9 cellular contexts compared by ENCODE assay signal in genomic region chr3:50436063-50436674, GRCh38.
DNase-seq lines count a peak whose midpoint lies in the region; FAIRE-seq and TF ChIP-seq lines count a peak whose summit lies in the region.
"Had no signal": no experiment of that assay in that cellular context is flagged by ENCODE, and none has a peak within 500 bp of the region (broad histone marks: within the 10 kb centered on the region; RNA-seq: fewer than 3 reads in every experiment).

No MANE protein-coding gene starts in this region.

- no peak overlapping the region for H3K4me3 Mint-ChIP-seq in T-helper 2 cell treated with Interferon-gamma antibody and Interleukin-4, amounts not matched to agents 5 μg/mL and 100 μg/mL, for 36 hours
- no peak overlapping the region for H3K4me3 Mint-ChIP-seq in astrocyte (ENCODE audit: unreplicated experiment)

- H3K79me2 ChIP-seq in astrocyte (ENCODE audit: insufficient read depth, low read length) = no peaks in the 10 kb centered on the region

- no peak overlapping the region for H3K4me2 ChIP-seq in astrocyte (ENCODE audit: low read length)

- no peaks in the 10 kb centered on the region for H3K9me3 Mint-ChIP-seq in T-helper 2 cell treated with Interferon-gamma antibody and Interleukin-4, amounts not matched to agents 5 μg/mL and 100 μg/mL, for 36 hours
- no peaks in the 10 kb centered on the region for H3K9me3 Mint-ChIP-seq in astrocyte (ENCODE audit: unreplicated experiment)

- TF ChIP-seq CTCF in GM06990 (IDR thresholded peaks at IDR 0.05; ENCODE audit: insufficient read depth, low read length, poor library complexity, severe bottlenecking) = peak; percentile 84
- peak; percentile 71 for TF ChIP-seq CTCF in astrocyte (IDR thresholded peaks at IDR 0.05; ENCODE audit: insufficient read depth, low read depth, low read length)

- H4K20me1 ChIP-seq in astrocyte (ENCODE audit: insufficient read depth, low read length) = no peaks in the 10 kb centered on the region

- H3K27me3 ChIP-seq in GM06990 (replicated peaks; ENCODE audit: control insufficient read depth, insufficient read depth, low read length) (no peaks in the 10 kb centered on the region; the same call in none of the 2 replicates), astrocyte (ENCODE audit: insufficient read depth, low read length) (peaks cover 7% of the 10 kb centered on the region)

- H3K4me3 ChIP-seq in GM06990 (replicated peaks; ENCODE audit: low read depth, low read length) = no peak overlapping the region
- no peak overlapping the region for H3K4me3 ChIP-seq in astrocyte (ENCODE audit: insufficient read depth, low read depth, low read length)

- H3K36me3 Mint-ChIP-seq in T-helper 2 cell treated with Interferon-gamma antibody and Interleukin-4, amounts not matched to agents 5 μg/mL and 100 μg/mL, for 36 hours (ENCODE audit: low read depth) = no peaks in the 10 kb centered on the region
- H3K36me3 Mint-ChIP-seq in astrocyte (ENCODE audit: low read depth, unreplicated experiment) = no peaks in the 10 kb centered on the region

- no peak for FAIRE-seq in astrocyte (lab: Jason Lieb, UNC)
- FAIRE-seq: endometrium had no signal

- H3K27ac Mint-ChIP-seq in T-helper 2 cell treated with Interferon-gamma antibody and Interleukin-4, amounts not matched to agents 5 μg/mL and 100 μg/mL, for 36 hours = no peak overlapping the region
- no peak overlapping the region for H3K27ac Mint-ChIP-seq in astrocyte (ENCODE audit: unreplicated experiment)

- peaks cover 5% of the 10 kb centered on the region for H3K4me1 Mint-ChIP-seq in T-helper 2 cell treated with Interferon-gamma antibody and Interleukin-4, amounts not matched to agents 5 μg/mL and 100 μg/mL, for 36 hours (ENCODE audit: low read depth)
- no peaks in the 10 kb centered on the region for H3K4me1 Mint-ChIP-seq in astrocyte (ENCODE audit: low read depth, unreplicated experiment)

- no peak overlapping the region for H3K9ac ChIP-seq in astrocyte (ENCODE audit: low read length)

- DNase-seq in GM06990 (ENCODE audit: extremely low read depth, insufficient read length) (peak; percentile 50), HuH-7 (ENCODE audit: low spot score) (peak; percentile 80), astrocyte (ENCODE audit: low read depth) (no peak), iPS-NIHi11 (ENCODE audit: low spot score) (peak; percentile 93), dedifferentiated amniotic fluid mesenchymal stem cell (ENCODE audit: extremely low spot score) (no peak), NCI-H774 (lab: John Stamatoyannopoulos, UW) (no peak)
- DNase-seq in T-helper 2 cell treated with Interferon-gamma antibody and Interleukin-4, amounts not matched to agents 5 μg/mL and 100 μg/mL, for 36 hours (ENCODE audit: low spot score) = peak; percentile 64
- peak; percentile 17 to 58 for DNase-seq in stimulated activated CD4-positive, alpha-beta T cell treated with anti-CD3 and anti-CD28 coated beads, Interleukin-1b, Interleukin-23, amount 100 ng/mL, for 1 hour (ENCODE audit: low read depth in 2 of 2)

- no peaks in the 10 kb centered on the region for H3K4me1 ChIP-seq in astrocyte (ENCODE audit: insufficient read depth, low read length)

- H2AFZ ChIP-seq in astrocyte (ENCODE audit: low read depth, low read length) = no peak overlapping the region

- H3K27me3 Mint-ChIP-seq in T-helper 2 cell treated with Interferon-gamma antibody and Interleukin-4, amounts not matched to agents 5 μg/mL and 100 μg/mL, for 36 hours (ENCODE audit: low read depth) = no peaks in the 10 kb centered on the region
- H3K27me3 Mint-ChIP-seq in astrocyte (ENCODE audit: low read depth, unreplicated experiment) = peaks cover 57% of the 10 kb centered on the region

- H3K9me3 ChIP-seq in astrocyte (ENCODE audit: insufficient read depth, low read depth, low read length) = no peaks in the 10 kb centered on the region

- H3K36me3 ChIP-seq in GM06990 (ENCODE audit: control insufficient read depth, insufficient read depth, low read length) = no peaks in the 10 kb centered on the region
- H3K36me3 ChIP-seq in astrocyte (ENCODE audit: insufficient read depth, low read length) = no peaks in the 10 kb centered on the region

- no peak overlapping the region for H3K27ac ChIP-seq in astrocyte (ENCODE audit: low read depth, low read length)

Comparison
In these comparisons a context has a peak if more than half of its experiments do, and no peak if none do; other contexts are left out.
1. DNase-seq: peak in GM06990 (single experiment), HuH-7 (single experiment), T-helper 2 cell treated with Interferon-gamma antibody and Interleukin-4, amounts not matched to agents 5 μg/mL and 100 μg/mL, for 36 hours (single experiment), iPS-NIHi11 (single experiment) and stimulated activated CD4-positive, alpha-beta T cell treated with anti-CD3 and anti-CD28 coated beads, Interleukin-1b, Interleukin-23, amount 100 ng/mL, for 1 hour (2 of 2); none in astrocyte (single experiment), dedifferentiated amniotic fluid mesenchymal stem cell (single experiment) and NCI-H774 (single experiment).